In genomic region chr3:56453027-56453426, GRCh38 we compare ENCODE assay signal across 15 cellular contexts. TPM values are rescaled to one million over a fixed set of nuclear protein-coding genes. Genes with fewer than 3 reads are reported as not detected.
"Had no signal": no experiment of that assay in that cellular context is flagged by ENCODE, and none has a peak within 500 bp of the region (broad histone marks: within the 10 kb centered on the region; RNA-seq: fewer than 3 reads in every experiment).

No MANE protein-coding gene starts in this region.

- H3K27me3 ChIP-seq: brain microvascular endothelial cell, neural progenitor cell, right lobe of liver had no signal

- H3K27ac ChIP-seq: brain microvascular endothelial cell, lower lobe of right lung, neural progenitor cell, right lobe of liver had no signal

- H3K36me3 ChIP-seq: brain microvascular endothelial cell, lower lobe of right lung, neural progenitor cell, right lobe of liver had no signal

- H3K4me1 ChIP-seq: lower lobe of right lung, right lobe of liver had no signal

- H3K9ac ChIP-seq: neural progenitor cell had no signal

- H3K4me3 ChIP-seq: lower lobe of right lung, neural progenitor cell, right lobe of liver had no signal

- DNase-seq: activated CD4-positive, alpha-beta T cell treated with anti-CD3 and anti-CD28 coated beads for 1 hour; activated CD4-positive, alpha-beta T cell treated with anti-CD3 and anti-CD28 coated beads, Interleukin-2, amount 50 U/mL, for 4 hours; activated naive CD4-positive, alpha-beta T cell treated with Interleukin-2 at 50 U/mL for 16 hours; activated T-cell treated with anti-CD3 and anti-CD28 coated beads for 4 hours; anterior cingulate cortex; brain microvascular endothelial cell; cortex of kidney; effector CD8-positive, alpha-beta T cell; foreskin fibroblast; glutamatergic neuron; lower lobe of right lung; right lobe of liver; stimulated activated naive CD8-positive, alpha-beta T cell treated with anti-CD3 and anti-CD28 coated beads, Interleukin-15, amount 100 ng/mL, for 72 hours had no signal

- H3K9me3 ChIP-seq: lower lobe of right lung, right lobe of liver had no signal

- H2AFZ ChIP-seq: neural progenitor cell had no signal

- ATAC-seq: activated T-helper 17 cell treated with anti-CD3 and anti-CD28 coated beads, Interleukin-2, amount 50 U/mL, for 72 hours; lower lobe of right lung; right lobe of liver; stimulated activated naive CD8-positive, alpha-beta T cell treated with anti-CD3 and anti-CD28 coated beads, Interleukin-15, amount 100 ng/mL, for 72 hours had no signal

- H3K4me2 ChIP-seq: neural progenitor cell had no signal

RNA-seq across cellular contexts. Expression of gene ERC2, which starts 15.2 kb away (rescaled TPM):
- total RNA-seq: activated T-helper 17 cell treated with anti-CD3 and anti-CD28 coated beads, Interleukin-2, amount 50 U/mL, for 72 hours; right lobe of liver had no signal
